Comparison of ENCODE assay signal across 9 cellular contexts in genomic region chr12:124509300-124509675, GRCh38. TPM values are rescaled to one million over a fixed set of nuclear protein-coding genes. Genes with fewer than 3 reads are reported as not detected.
DNase-seq lines count a peak whose midpoint lies in the region; ATAC-seq, FAIRE-seq and TF ChIP-seq lines count a peak whose summit lies in the region.
"Had no signal": no experiment of that assay in that cellular context is flagged by ENCODE, and none has a peak within 500 bp of the region (broad histone marks: within the 10 kb centered on the region; RNA-seq: fewer than 3 reads in every experiment).

No MANE protein-coding gene starts in this region.

- peaks cover 97% of the 10 kb centered on the region for H3K79me2 ChIP-seq in astrocyte (ENCODE audit: insufficient read depth, low read length)

- H3K27ac ChIP-seq in HUES48 (ENCODE audit: low read depth, low read length) = peak overlapping the region; percentile 34
- H3K27ac ChIP-seq in astrocyte (ENCODE audit: low read depth, low read length) = peak overlapping the region; percentile 49
- H3K27ac ChIP-seq in left lung = peak overlapping the region; percentile 3 to 23
- peak overlapping the region; percentile 28 to 76 for H3K27ac ChIP-seq in testis

- H3K4me1 Mint-ChIP-seq in astrocyte (ENCODE audit: low read depth, unreplicated experiment) = peaks cover 72% of the 10 kb centered on the region

- H3K4me2 ChIP-seq in astrocyte (ENCODE audit: low read length) = peak overlapping the region; percentile 72

- no peak for TF ChIP-seq CTCF in astrocyte (IDR thresholded peaks at IDR 0.05; ENCODE audit: insufficient read depth, low read depth, low read length)
- TF ChIP-seq CTCF in left lung (IDR thresholded peaks at IDR 0.05) = no peak
- TF ChIP-seq CTCF in testis (IDR thresholded peaks at IDR 0.05) = no peak

- no peak for FAIRE-seq in astrocyte (lab: Jason Lieb, UNC)

- H3K9ac ChIP-seq in HUES48 (ENCODE audit: low read depth, low read length) (no peak overlapping the region), astrocyte (ENCODE audit: low read length) (peak overlapping the region; percentile 64)

- no peak overlapping the region for H2AFZ ChIP-seq in astrocyte (ENCODE audit: low read depth, low read length)

- intact Hi-C loops in left lung (cut with DNase I) = no loop called here
- intact Hi-C loops in testis (cut with DNase I; ENCODE audit: low total_unique reads) = no loop called here
- intact Hi-C loops in sciatic nerve (cut with DNase I) = no loop called here

- WGBS in testis, 2 donors = 50 to 64% methylated on average over 1 of the region's 1 CpG

- H4K20me1 ChIP-seq in astrocyte (ENCODE audit: insufficient read depth, low read length) = peaks cover 87% of the 10 kb centered on the region

- peak overlapping the region; percentile 89 for H3K27ac Mint-ChIP-seq in astrocyte (ENCODE audit: unreplicated experiment)

- no peaks in the 10 kb centered on the region for H3K9me3 ChIP-seq in HUES48 (ENCODE audit: control insufficient read depth, insufficient read depth, low read length)
- no peaks in the 10 kb centered on the region for H3K9me3 ChIP-seq in astrocyte (ENCODE audit: insufficient read depth, low read depth, low read length)
- no peaks in the 10 kb centered on the region for H3K9me3 ChIP-seq in left lung
- H3K9me3 ChIP-seq in testis = no peaks in the 10 kb centered on the region

- DNase-seq in astrocyte (ENCODE audit: low read depth) = no peak
- no peak for DNase-seq in left lung
- no peak for DNase-seq in testis
- no peak for DNase-seq in sciatic nerve (ENCODE audit: low spot score)
- no peak for DNase-seq in AML-193 (lab: John Stamatoyannopoulos, UW)
- no peak for DNase-seq in epidermal melanocyte (ENCODE audit: insufficient read length, low spot score)
- DNase-seq: activated naive CD4-positive, alpha-beta T cell treated with anti-CD3 and anti-CD28 coated beads, Interleukin-2, amount 50 U/mL, for 16 hours; NCI-H510A treated with DMSO at 0.1 percent for 48 hours had no signal

- H3K36me3 ChIP-seq in HUES48 (ENCODE audit: control insufficient read depth, insufficient read depth, low read length) (no peaks in the 10 kb centered on the region), astrocyte (ENCODE audit: insufficient read depth, low read length) (no peaks in the 10 kb centered on the region), left lung (peaks cover 0 to 4% of the 10 kb centered on the region in 2 donors), testis (ENCODE audit: low read depth, missing control alignments) (no peaks in the 10 kb centered on the region)

- ATAC-seq in left lung (no peak), sciatic nerve (no peak)

- H3K27me3 Mint-ChIP-seq in astrocyte (ENCODE audit: low read depth, unreplicated experiment) = no peaks in the 10 kb centered on the region

- H3K4me3 ChIP-seq in HUES48 (ENCODE audit: low read depth, low read length) (no peak overlapping the region), astrocyte (ENCODE audit: insufficient read depth, low read depth, low read length) (no peak overlapping the region), left lung (no peak overlapping the region), testis (no peak overlapping the region)

- no peaks in the 10 kb centered on the region for H3K9me3 Mint-ChIP-seq in astrocyte (ENCODE audit: unreplicated experiment)

- peaks cover 10% of the 10 kb centered on the region for H3K36me3 Mint-ChIP-seq in astrocyte (ENCODE audit: low read depth, unreplicated experiment)

- H3K4me3 Mint-ChIP-seq in astrocyte (ENCODE audit: unreplicated experiment) = no peak overlapping the region

- H3K4me1 ChIP-seq in HUES48 (ENCODE audit: control insufficient read depth, insufficient read depth, low read length) (peaks cover 66% of the 10 kb centered on the region), astrocyte (ENCODE audit: insufficient read depth, low read length) (peaks cover 88% of the 10 kb centered on the region), left lung (peaks cover 41 to 97% of the 10 kb centered on the region in 2 donors), testis (peaks cover 88% of the 10 kb centered on the region)

- TF ChIP-seq POLR2A in testis (IDR thresholded peaks at IDR 0.05) = no peak

- H3K27me3 ChIP-seq in HUES48 (ENCODE audit: control insufficient read depth, insufficient read depth, low read length) (no peaks in the 10 kb centered on the region), astrocyte (ENCODE audit: insufficient read depth, low read length) (no peaks in the 10 kb centered on the region), left lung (no peaks in the 10 kb centered on the region), testis (no peaks in the 10 kb centered on the region)

RNA-seq across cellular contexts. Expression of gene NCOR2, which starts 58.1 kb away (rescaled TPM):
- total RNA-seq in astrocyte (425 and 489 TPM in 2 replicates), left lung (100 to 1,000 TPM; 289 to 331 TPM), testis (100 to 1,000 TPM; 212 TPM), sciatic nerve (345 TPM)
- polyA plus RNA-seq in testis (ENCODE audit: insufficient read depth, low read depth, low replicate concordance) = 62.6 TPM
